ENCODE assay signal across 2 cellular contexts in the genomic region with DNA sequence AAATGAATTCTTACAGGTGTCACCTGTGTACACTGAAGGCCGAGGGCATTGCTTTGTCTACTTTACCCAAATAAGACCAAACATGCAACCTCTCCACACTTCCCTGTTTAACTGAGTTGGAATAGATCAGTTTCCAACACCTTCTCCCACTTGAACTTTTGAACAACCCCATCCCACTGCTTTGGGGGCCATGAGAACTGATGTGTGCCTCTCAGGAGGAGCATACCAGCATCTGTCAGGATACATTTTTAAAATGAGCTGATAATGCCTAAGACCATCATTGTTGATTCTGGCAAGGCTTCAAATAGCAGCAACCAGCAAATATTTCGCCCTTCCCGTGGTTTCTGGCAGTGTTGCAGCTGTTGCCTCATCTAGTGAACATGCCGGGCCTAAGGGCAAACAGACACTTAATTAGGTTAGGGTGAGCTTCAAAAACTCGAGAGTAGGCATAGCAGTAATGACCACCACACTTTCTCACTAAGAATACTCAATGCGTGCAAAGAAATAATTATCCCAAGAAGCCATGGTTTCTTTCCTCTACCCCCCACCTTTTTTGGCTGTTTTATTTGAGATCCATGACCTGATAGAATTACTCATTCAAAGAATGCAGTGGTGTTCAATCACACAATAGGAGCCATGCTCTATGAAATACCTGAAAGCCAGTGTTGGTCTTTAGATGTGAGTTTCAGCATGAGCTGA.
A peak's percentile ranks its signal among the peaks of the same experiment; 100 is the strongest.
TF ChIP-seq lines count a peak whose summit lies in the region.

No MANE protein-coding gene starts in this region.

TF ChIP-seq in liver, 16 proteins besides CTCF, POLR2A, EP300 and RAD21 (continued from another document):
- TF ChIP-seq REST (IDR thresholded peaks at IDR 0.05): peak; percentile 12
- TF ChIP-seq ATF3 (IDR thresholded peaks at IDR 0.05): peak; percentile 61
- peak in 1 of 2 donors; percentile 50 for TF ChIP-seq JUND (IDR thresholded peaks at IDR 0.05)
- TF ChIP-seq HNF4G (IDR thresholded peaks at IDR 0.05): no peak
- peak; percentile 76 for TF ChIP-seq YY1 (IDR thresholded peaks at IDR 0.05)
- peak; percentile 84 for TF ChIP-seq FOXA2 (IDR thresholded peaks at IDR 0.05)
- no peak for TF ChIP-seq NR2F2 (IDR thresholded peaks at IDR 0.05)
- TF ChIP-seq FOXA1 (IDR thresholded peaks at IDR 0.05): peak; percentile 54
- TF ChIP-seq GABPA (IDR thresholded peaks at IDR 0.05 in 1 of 2, conservative IDR thresholded peaks at IDR 0.05 in 1 of 2): no peak
- TF ChIP-seq TAF1 (conservative IDR thresholded peaks at IDR 0.05): no peak
- TF ChIP-seq HNF4A (conservative IDR thresholded peaks at IDR 0.05): peak; percentile 62 to 69
- TF ChIP-seq, protein P1, sequence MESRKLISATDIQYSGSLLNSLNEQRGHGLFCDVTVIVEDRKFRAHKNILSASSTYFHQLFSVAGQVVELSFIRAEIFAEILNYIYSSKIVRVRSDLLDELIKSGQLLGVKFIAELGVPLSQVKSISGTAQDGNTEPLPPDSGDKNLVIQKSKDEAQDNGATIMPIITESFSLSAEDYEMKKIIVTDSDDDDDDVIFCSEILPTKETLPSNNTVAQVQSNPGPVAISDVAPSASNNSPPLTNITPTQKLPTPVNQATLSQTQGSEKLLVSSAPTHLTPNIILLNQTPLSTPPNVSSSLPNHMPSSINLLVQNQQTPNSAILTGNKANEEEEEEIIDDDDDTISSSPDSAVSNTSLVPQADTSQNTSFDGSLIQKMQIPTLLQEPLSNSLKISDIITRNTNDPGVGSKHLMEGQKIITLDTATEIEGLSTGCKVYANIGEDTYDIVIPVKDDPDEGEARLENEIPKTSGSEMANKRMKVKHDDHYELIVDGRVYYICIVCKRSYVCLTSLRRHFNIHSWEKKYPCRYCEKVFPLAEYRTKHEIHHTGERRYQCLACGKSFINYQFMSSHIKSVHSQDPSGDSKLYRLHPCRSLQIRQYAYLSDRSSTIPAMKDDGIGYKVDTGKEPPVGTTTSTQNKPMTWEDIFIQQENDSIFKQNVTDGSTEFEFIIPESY (IDR thresholded peaks at IDR 0.05): peak; percentile 61
- TF ChIP-seq SP1 (IDR thresholded peaks at IDR 0.05): peak; percentile 42
- TF ChIP-seq, protein P2, sequence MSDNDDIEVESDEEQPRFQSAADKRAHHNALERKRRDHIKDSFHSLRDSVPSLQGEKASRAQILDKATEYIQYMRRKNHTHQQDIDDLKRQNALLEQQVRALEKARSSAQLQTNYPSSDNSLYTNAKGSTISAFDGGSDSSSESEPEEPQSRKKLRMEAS (IDR thresholded peaks at IDR 0.05): peak; percentile 81
- TF ChIP-seq EGR1 (IDR thresholded peaks at IDR 0.05; ENCODE audit: low read depth in 2 of 2): no peak

TF ChIP-seq in HepG2, 621 proteins besides CTCF, POLR2A, EP300 and RAD21 (continued from another document):
- TF ChIP-seq, protein P3, sequence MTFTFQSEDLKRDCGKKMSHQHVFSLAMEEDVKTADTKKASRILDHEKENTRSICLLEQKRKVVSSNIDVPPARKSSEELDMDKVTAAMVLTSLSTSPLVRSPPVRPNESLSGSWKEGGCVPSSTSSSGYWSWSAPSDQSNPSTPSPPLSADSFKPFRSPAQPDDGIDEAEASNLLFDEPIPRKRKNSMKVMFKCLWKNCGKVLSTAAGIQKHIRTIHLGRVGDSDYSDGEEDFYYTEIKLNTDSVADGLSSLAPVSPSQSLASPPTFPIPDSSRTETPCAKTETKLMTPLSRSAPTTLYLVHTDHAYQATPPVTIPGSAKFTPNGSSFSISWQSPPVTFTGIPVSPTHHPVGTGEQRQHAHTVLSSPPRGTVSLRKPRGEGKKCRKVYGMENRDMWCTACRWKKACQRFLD (CRISPR knock-in tag; IDR thresholded peaks at IDR 0.05; ENCODE audit: borderline replicate concordance): no peak
- no peak for TF ChIP-seq ZKSCAN1 (IDR thresholded peaks at IDR 0.05; ENCODE audit: low read length)
